ENCODE assay signal across 14 cellular contexts in the genomic region with DNA sequence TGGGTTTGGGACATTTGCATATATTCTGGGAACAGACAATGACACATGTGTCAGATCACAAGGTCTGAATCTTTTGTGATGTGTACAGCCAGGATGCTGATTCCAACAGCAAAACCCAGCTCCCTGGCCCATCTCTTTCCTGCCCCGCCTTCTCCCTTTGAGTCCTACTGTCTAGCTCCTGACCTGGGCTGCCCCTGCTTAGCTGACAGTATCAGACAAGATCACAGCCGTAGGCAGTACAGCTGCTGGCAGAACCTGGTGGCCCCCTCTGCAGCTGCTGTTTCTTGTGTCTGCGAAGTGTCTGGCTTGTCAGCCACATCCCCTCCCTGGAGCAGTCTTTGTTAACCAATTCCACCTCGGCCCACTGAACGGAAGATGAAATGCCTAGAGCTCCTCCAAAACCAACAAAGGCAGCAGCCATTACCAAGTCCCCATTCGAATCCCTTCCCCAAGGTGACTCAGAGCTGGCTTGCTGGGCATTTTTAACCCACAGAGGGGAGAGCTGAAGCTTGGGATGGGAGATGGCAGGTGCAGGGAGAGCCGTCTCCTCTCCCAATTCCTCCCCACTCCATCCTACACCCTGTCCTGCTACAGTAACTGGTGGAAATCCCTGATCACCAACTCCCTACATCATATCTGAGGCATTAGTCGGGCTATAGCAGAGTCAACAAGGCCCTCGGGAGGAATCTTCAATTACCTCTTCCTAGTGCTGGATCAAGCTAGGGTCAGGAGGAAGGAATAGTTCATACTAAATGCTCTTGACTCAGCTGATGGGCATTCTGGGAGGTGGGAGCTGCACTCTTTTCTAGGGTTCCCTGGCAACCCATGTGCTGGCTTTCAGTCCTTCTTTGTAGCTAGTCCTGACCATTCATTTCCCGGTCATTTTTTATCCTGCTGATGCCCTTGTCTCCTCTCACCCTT. TPM values are rescaled to one million over a fixed set of nuclear protein-coding genes. Genes with fewer than 3 reads are reported as not detected.
DNase-seq lines count a peak whose midpoint lies in the region; ATAC-seq and TF ChIP-seq lines count a peak whose summit lies in the region.
"Had no signal": no experiment of that assay in that cellular context is flagged by ENCODE, and none has a peak within 500 bp of the region (broad histone marks: within the 10 kb centered on the region; RNA-seq: fewer than 3 reads in every experiment).

No MANE protein-coding gene starts in this region.

- POLR2A ChIA-PET in activated CD8-positive, alpha-beta T cell treated with anti-CD3 and anti-CD28 coated beads for 36 hours (lab: Charles Lee), result interaction anchor here (0.7 kb wide), 1 partner anchor 13 kb away, joined by 3 read pairs; no protein-coding TSS in a partner anchor
- POLR2A ChIA-PET in activated CD8-positive, alpha-beta T cell treated with anti-CD3 and anti-CD28 coated beads, Interleukin-2, amount 10 ng/mL, durations not matched to agents 7 days and 5 days (lab: Charles Lee), result no interaction called here

- ATAC-seq in activated CD8-positive, alpha-beta T cell treated with anti-CD3 and anti-CD28 coated beads for 36 hours, result peak; percentile 20
- no peak for ATAC-seq in activated CD8-positive, alpha-beta T cell treated with anti-CD3 and anti-CD28 coated beads, Interleukin-2, amount 10 ng/mL, durations not matched to agents 7 days and 5 days
- peak; percentile 52 for ATAC-seq in foreskin keratinocyte
- ATAC-seq in activated CD4-positive, CD25-positive, alpha-beta regulatory T cell treated with anti-CD3 and anti-CD28 coated beads, Interleukin-2, amount 50 U/mL, for 24 hours, result no peak

- no peaks in the 10 kb centered on the region for H3K4me1 ChIP-seq in foreskin keratinocyte
- H3K4me1 ChIP-seq in left ventricle myocardium inferior, result no peaks in the 10 kb centered on the region
- no peaks in the 10 kb centered on the region for H3K4me1 ChIP-seq in testis
- H3K4me1 ChIP-seq: pancreas had no signal

- H3K4me3 Mint-ChIP-seq in activated CD8-positive, alpha-beta T cell treated with anti-CD3 and anti-CD28 coated beads for 36 hours, result no peak overlapping the region
- H3K4me3 Mint-ChIP-seq in activated CD8-positive, alpha-beta T cell treated with anti-CD3 and anti-CD28 coated beads, Interleukin-2, amount 10 ng/mL, durations not matched to agents 7 days and 5 days, result no peak overlapping the region
- H3K4me3 Mint-ChIP-seq: activated naive CD8-positive, alpha-beta T cell had no signal

- no peaks in the 10 kb centered on the region for H3K27me3 Mint-ChIP-seq in activated CD8-positive, alpha-beta T cell treated with anti-CD3 and anti-CD28 coated beads for 36 hours
- H3K27me3 Mint-ChIP-seq in activated CD8-positive, alpha-beta T cell treated with anti-CD3 and anti-CD28 coated beads, Interleukin-2, amount 10 ng/mL, durations not matched to agents 7 days and 5 days (ENCODE audit: low read depth), result peaks cover 12% of the 10 kb centered on the region
- H3K27me3 Mint-ChIP-seq: activated naive CD8-positive, alpha-beta T cell had no signal

- no peaks in the 10 kb centered on the region for H3K36me3 Mint-ChIP-seq in activated CD8-positive, alpha-beta T cell treated with anti-CD3 and anti-CD28 coated beads for 36 hours (ENCODE audit: low read depth)
- H3K36me3 Mint-ChIP-seq in activated CD8-positive, alpha-beta T cell treated with anti-CD3 and anti-CD28 coated beads, Interleukin-2, amount 10 ng/mL, durations not matched to agents 7 days and 5 days (ENCODE audit: low read depth), result no peaks in the 10 kb centered on the region
- H3K36me3 Mint-ChIP-seq: activated naive CD8-positive, alpha-beta T cell had no signal

- 72 to 80% methylated on average over 8 to 10 of the region's 10 CpGs for WGBS in testis, 2 donors

- H3K27ac ChIP-seq in foreskin keratinocyte (no peak overlapping the region), left ventricle myocardium inferior (replicated peaks) (no peak overlapping the region), testis (no peak overlapping the region)
- H3K27ac ChIP-seq: pancreas, PC-9 had no signal

- no peaks in the 10 kb centered on the region for H3K9me3 ChIP-seq in left ventricle myocardium inferior (replicated peaks)
- H3K9me3 ChIP-seq in testis, result no peaks in the 10 kb centered on the region
- H3K9me3 ChIP-seq: pancreas had no signal

- intact Hi-C loops in activated CD8-positive, alpha-beta T cell treated with anti-CD3 and anti-CD28 coated beads for 36 hours (cut with micrococcal nuclease), result no loop called here
- intact Hi-C loops in left ventricle myocardium inferior (cut with micrococcal nuclease) (no loop called here), testis (cut with DNase I; ENCODE audit: low total_unique reads) (no loop called here)

- peaks cover 5% of the 10 kb centered on the region for H3K4me1 Mint-ChIP-seq in activated CD8-positive, alpha-beta T cell treated with anti-CD3 and anti-CD28 coated beads for 36 hours (ENCODE audit: low read depth)
- no peaks in the 10 kb centered on the region for H3K4me1 Mint-ChIP-seq in activated CD8-positive, alpha-beta T cell treated with anti-CD3 and anti-CD28 coated beads, Interleukin-2, amount 10 ng/mL, durations not matched to agents 7 days and 5 days (ENCODE audit: low read depth)

- CTCF ChIA-PET in activated CD8-positive, alpha-beta T cell treated with anti-CD3 and anti-CD28 coated beads for 36 hours (lab: Charles Lee), result interaction anchor here (1.0 to 3.8 kb wide), 6 partner anchors 8 to 200 kb away, joined by 3 to 18 read pairs (median 4); no protein-coding TSS in a partner anchor
- CTCF ChIA-PET in activated CD8-positive, alpha-beta T cell treated with anti-CD3 and anti-CD28 coated beads, Interleukin-2, amount 10 ng/mL, durations not matched to agents 7 days and 5 days (lab: Charles Lee), result interaction anchor here (0.6 to 2.4 kb wide), 5 partner anchors 13 to 100 kb away, joined by 3 to 9 read pairs (median 3); no protein-coding TSS in a partner anchor

- TF ChIP-seq POLR2A in testis (IDR thresholded peaks at IDR 0.05), result no peak

- no peak overlapping the region for H3K27ac Mint-ChIP-seq in activated CD8-positive, alpha-beta T cell treated with anti-CD3 and anti-CD28 coated beads for 36 hours
- H3K27ac Mint-ChIP-seq in activated CD8-positive, alpha-beta T cell treated with anti-CD3 and anti-CD28 coated beads, Interleukin-2, amount 10 ng/mL, durations not matched to agents 7 days and 5 days, result no peak overlapping the region
- H3K27ac Mint-ChIP-seq: activated naive CD8-positive, alpha-beta T cell had no signal

- H3K36me3 ChIP-seq in left ventricle myocardium inferior (no peaks in the 10 kb centered on the region), testis (ENCODE audit: low read depth, missing control alignments) (no peaks in the 10 kb centered on the region)
- H3K36me3 ChIP-seq: pancreas had no signal

- no peak for TF ChIP-seq CTCF in activated CD8-positive, alpha-beta T cell treated with anti-CD3 and anti-CD28 coated beads for 36 hours (IDR thresholded peaks at IDR 0.05)
- TF ChIP-seq CTCF in foreskin keratinocyte (conservative IDR thresholded peaks at IDR 0.05), result no peak
- TF ChIP-seq CTCF in left ventricle myocardium inferior (IDR thresholded peaks at IDR 0.05; ENCODE audit: borderline replicate concordance), result no peak
- no peak for TF ChIP-seq CTCF in testis (IDR thresholded peaks at IDR 0.05)

- no peak for DNase-seq in activated CD8-positive, alpha-beta T cell treated with anti-CD3 and anti-CD28 coated beads for 36 hours
- DNase-seq in activated CD8-positive, alpha-beta T cell treated with anti-CD3 and anti-CD28 coated beads, Interleukin-2, amount 10 ng/mL, durations not matched to agents 7 days and 5 days, result no peak
- DNase-seq in NCI-H82 (lab: John Stamatoyannopoulos, UW) (peak; percentile 99), foreskin keratinocyte (no peak), stromal cell of bone marrow (ENCODE audit: low read depth) (peak; percentile 44), left ventricle myocardium inferior (no peak), testis (no peak)
- DNase-seq: activated CD4-positive, CD25-positive, alpha-beta regulatory T cell; pancreas; PC-9 had no signal

- H3K9me3 Mint-ChIP-seq in activated CD8-positive, alpha-beta T cell treated with anti-CD3 and anti-CD28 coated beads for 36 hours, result no peaks in the 10 kb centered on the region
- H3K9me3 Mint-ChIP-seq in activated CD8-positive, alpha-beta T cell treated with anti-CD3 and anti-CD28 coated beads, Interleukin-2, amount 10 ng/mL, durations not matched to agents 7 days and 5 days (ENCODE audit: insufficient read depth), result no peaks in the 10 kb centered on the region

- H3K4me3 ChIP-seq in left ventricle myocardium inferior (no peak overlapping the region), testis (no peak overlapping the region)
- H3K4me3 ChIP-seq: pancreas, PC-9 had no signal

- H3K27me3 ChIP-seq in foreskin keratinocyte, result peaks cover 66% of the 10 kb centered on the region
- peaks cover 30% of the 10 kb centered on the region for H3K27me3 ChIP-seq in left ventricle myocardium inferior (ENCODE audit: low read depth)
- H3K27me3 ChIP-seq in testis, result no peaks in the 10 kb centered on the region
- H3K27me3 ChIP-seq: pancreas had no signal

RNA-seq across cellular contexts. Expression of a gene that starts 5.8 kb away (rescaled TPM):
- total RNA-seq in activated CD8-positive, alpha-beta T cell treated with anti-CD3 and anti-CD28 coated beads for 36 hours, result 1 to 10 TPM; 3.0 TPM
- total RNA-seq in activated CD8-positive, alpha-beta T cell treated with anti-CD3 and anti-CD28 coated beads, Interleukin-2, amount 10 ng/mL, durations not matched to agents 7 days and 5 days, result 1 to 10 TPM in 1 of 2 experiments, under 1 TPM in 1; 0.53 to 1.5 TPM
- total RNA-seq in foreskin keratinocyte (0.25 TPM in 1 of 2 replicates, not detected in the other), left ventricle myocardium inferior (0.60 TPM), testis (1 to 10 TPM; 5.9 to 6.8 TPM)
- polyA plus RNA-seq in foreskin keratinocyte (not detected in 2 replicates), testis (ENCODE audit: insufficient read depth, low read depth, low replicate concordance) (3.9 TPM)

RNA-seq across cellular contexts. Expression of a gene that starts 42.9 kb away (rescaled TPM):
- not detected for total RNA-seq in activated CD8-positive, alpha-beta T cell treated with anti-CD3 and anti-CD28 coated beads for 36 hours
- total RNA-seq in activated CD8-positive, alpha-beta T cell treated with anti-CD3 and anti-CD28 coated beads, Interleukin-2, amount 10 ng/mL, durations not matched to agents 7 days and 5 days, result not detected
- total RNA-seq in foreskin keratinocyte, result not detected in 2 replicates
- polyA plus RNA-seq in foreskin keratinocyte, result not detected in 2 replicates
- not detected for total RNA-seq in left ventricle myocardium inferior
- total RNA-seq in testis, result 1 to 10 TPM in 1 of 2 donors, under 1 TPM in 1; 0.79 to 2.1 TPM
- polyA plus RNA-seq in testis (ENCODE audit: insufficient read depth, low read depth, low replicate concordance), result 0.53 TPM
- total RNA-seq: endothelial cell of umbilical vein, PC-9, ureter had no signal
- polyA plus RNA-seq: endothelial cell of umbilical vein had no signal

Comparison
In these comparisons a context has a peak if more than half of its experiments do, and no peak if none do; other contexts are left out.
1. ATAC-seq: peak in activated CD8-positive, alpha-beta T cell treated with anti-CD3 and anti-CD28 coated beads for 36 hours (single experiment) and foreskin keratinocyte (single experiment); none in activated CD8-positive, alpha-beta T cell treated with anti-CD3 and anti-CD28 coated beads, Interleukin-2, amount 10 ng/mL, durations not matched to agents 7 days and 5 days (single experiment) and activated CD4-positive, CD25-positive, alpha-beta regulatory T cell treated with anti-CD3 and anti-CD28 coated beads, Interleukin-2, amount 50 U/mL, for 24 hours (0 of 2).
2. DNase-seq: peak in NCI-H82 (single experiment) and stromal cell of bone marrow (single experiment); none in activated CD8-positive, alpha-beta T cell treated with anti-CD3 and anti-CD28 coated beads for 36 hours (single experiment), activated CD8-positive, alpha-beta T cell treated with anti-CD3 and anti-CD28 coated beads, Interleukin-2, amount 10 ng/mL, durations not matched to agents 7 days and 5 days (single experiment), foreskin keratinocyte (0 of 2), left ventricle myocardium inferior (single experiment) and testis (single experiment).